ENCODE assay signal across 10 cellular contexts in the genomic region with DNA sequence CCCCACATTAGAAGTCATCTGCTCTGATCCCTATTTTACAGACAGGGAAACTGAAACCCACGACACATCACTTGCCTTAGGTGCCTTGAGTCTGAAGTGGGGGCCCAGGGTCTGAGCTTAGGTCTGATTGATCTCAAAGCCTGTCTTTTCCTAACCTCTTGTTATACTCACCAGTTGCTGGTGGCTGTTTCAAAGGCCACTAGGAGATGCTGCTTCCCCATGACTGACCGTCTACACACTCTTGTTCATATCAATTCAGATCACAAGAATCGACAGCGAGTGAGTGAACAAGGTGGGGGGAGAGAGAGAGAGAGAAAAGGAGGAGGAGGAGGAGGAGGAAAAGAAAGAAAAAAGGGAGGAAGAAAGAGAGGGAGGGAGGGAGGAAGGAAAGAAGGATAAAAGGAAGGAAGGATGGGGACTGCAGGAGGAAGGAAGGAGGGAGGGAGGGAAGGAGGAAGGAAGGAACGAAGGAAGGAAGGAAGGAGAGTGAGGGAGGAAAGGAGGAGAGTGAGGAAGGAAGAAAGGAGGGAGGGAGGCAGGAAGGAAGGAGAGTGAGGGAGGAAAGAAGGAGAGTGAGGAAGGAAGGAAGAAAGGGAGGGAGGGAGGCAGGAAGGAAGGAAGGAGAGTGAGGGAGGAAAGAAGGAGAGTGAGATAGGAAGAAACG. TPM values are rescaled to one million over a fixed set of nuclear protein-coding genes. Genes with fewer than 3 reads are reported as not detected.
DNase-seq lines count a peak whose midpoint lies in the region; ATAC-seq and TF ChIP-seq lines count a peak whose summit lies in the region.
"Had no signal": no experiment of that assay in that cellular context is flagged by ENCODE, and none has a peak within 500 bp of the region (broad histone marks: within the 10 kb centered on the region; RNA-seq: fewer than 3 reads in every experiment).

No MANE protein-coding gene starts in this region.

- H3K27ac Mint-ChIP-seq in activated CD4-positive, alpha-beta T cell treated with anti-CD3 and anti-CD28 coated beads for 36 hours, result no peak overlapping the region
- peak overlapping the region in 2 of 6 donors; percentile 2 to 68 for H3K27ac Mint-ChIP-seq in immature natural killer cell
- no peak overlapping the region for H3K27ac Mint-ChIP-seq in glutamatergic neuron (ENCODE audit: unreplicated experiment)

- H3K4me3 ChIP-seq in MM.1S (ENCODE audit: low read length), result no peak overlapping the region
- H3K4me3 ChIP-seq: gastrocnemius medialis had no signal

- no peaks in the 10 kb centered on the region for H3K9me3 ChIP-seq in MM.1S (replicated peaks; ENCODE audit: insufficient read depth, low read length)
- H3K9me3 ChIP-seq: gastrocnemius medialis had no signal

- no peak overlapping the region for H2AFZ ChIP-seq in MM.1S (ENCODE audit: low read length)

- no peaks in the 10 kb centered on the region for H3K36me3 Mint-ChIP-seq in activated CD4-positive, alpha-beta T cell treated with anti-CD3 and anti-CD28 coated beads for 36 hours (ENCODE audit: low read depth)
- H3K36me3 Mint-ChIP-seq in immature natural killer cell (no peaks in the 10 kb centered on the region), glutamatergic neuron (ENCODE audit: unreplicated experiment) (no peaks in the 10 kb centered on the region)

- H3K9me2 ChIP-seq in MM.1S (replicated peaks; ENCODE audit: insufficient read depth, low read length), result no peaks in the 10 kb centered on the region

- H3K27ac ChIP-seq in MM.1S (ENCODE audit: low read length), result no peak overlapping the region
- H3K27ac ChIP-seq: gastrocnemius medialis had no signal

- H3K27me3 Mint-ChIP-seq in activated CD4-positive, alpha-beta T cell treated with anti-CD3 and anti-CD28 coated beads for 36 hours, result peaks cover 6% of the 10 kb centered on the region
- H3K27me3 Mint-ChIP-seq in immature natural killer cell (ENCODE audit: low read depth in 3 of 3) (peaks cover 2 to 5% (median 4%) of the 10 kb centered on the region in 3 donors), glutamatergic neuron (ENCODE audit: unreplicated experiment) (peaks cover 4% of the 10 kb centered on the region)

- no peaks in the 10 kb centered on the region for H4K20me1 ChIP-seq in MM.1S (ENCODE audit: insufficient read depth, low read length)

- H3K36me3 ChIP-seq in MM.1S (replicated peaks; ENCODE audit: insufficient read depth, low read length), result no peaks in the 10 kb centered on the region
- H3K36me3 ChIP-seq: gastrocnemius medialis had no signal

- no peaks in the 10 kb centered on the region for H3K9me3 Mint-ChIP-seq in activated CD4-positive, alpha-beta T cell treated with anti-CD3 and anti-CD28 coated beads for 36 hours (ENCODE audit: low read depth)
- H3K9me3 Mint-ChIP-seq in immature natural killer cell (peaks cover 0 to 1% (median 0%) of the 10 kb centered on the region in 6 donors), glutamatergic neuron (ENCODE audit: unreplicated experiment) (peaks cover 5% of the 10 kb centered on the region)

- peaks cover 58% of the 10 kb centered on the region for H3K27me3 ChIP-seq in MM.1S (replicated peaks; ENCODE audit: insufficient read depth, low read length)

- no peak for ATAC-seq in activated CD4-positive, alpha-beta T cell treated with anti-CD3 and anti-CD28 coated beads for 36 hours
- ATAC-seq in HG03342 (IDR thresholded peaks at IDR 0.05; ENCODE audit: unreplicated experiment), result no peak
- ATAC-seq: gastrocnemius medialis had no signal

- no peak overlapping the region for H3K4me2 ChIP-seq in MM.1S (ENCODE audit: low read depth, low read length)

- no peak overlapping the region for H3K9ac ChIP-seq in MM.1S (ENCODE audit: low read length)

- POLR2A ChIA-PET in activated CD4-positive, alpha-beta T cell treated with anti-CD3 and anti-CD28 coated beads for 36 hours (lab: Charles Lee), result interaction anchor here (0.6 kb wide), 1 partner anchor 514 kb away, joined by 4 read pairs; no protein-coding TSS in a partner anchor

- H3K4me1 ChIP-seq in MM.1S (ENCODE audit: low read length), result no peaks in the 10 kb centered on the region
- H3K4me1 ChIP-seq: gastrocnemius medialis had no signal

- CTCF ChIA-PET in activated CD4-positive, alpha-beta T cell treated with anti-CD3 and anti-CD28 coated beads for 36 hours (lab: Charles Lee), result interaction anchor here (0.7 kb wide), 1 partner anchor 89 kb away, joined by 3 read pairs; no protein-coding TSS in a partner anchor

- intact Hi-C loops in activated CD4-positive, alpha-beta T cell treated with anti-CD3 and anti-CD28 coated beads for 36 hours (cut with DNase I, micrococcal nuclease), result loop anchor here in 1 of 2 experiments (5.0 kb wide), 1 partner anchor 55 kb away; no protein-coding TSS in a partner anchor

- no peak overlapping the region for H3K4me3 Mint-ChIP-seq in activated CD4-positive, alpha-beta T cell treated with anti-CD3 and anti-CD28 coated beads for 36 hours
- H3K4me3 Mint-ChIP-seq in immature natural killer cell, result no peak overlapping the region
- H3K4me3 Mint-ChIP-seq in glutamatergic neuron (ENCODE audit: unreplicated experiment), result no peak overlapping the region

- H3F3A ChIP-seq in MM.1S (ENCODE audit: insufficient read depth, low read length), result no peaks in the 10 kb centered on the region

- TF ChIP-seq CTCF in glutamatergic neuron (IDR thresholded peaks at IDR 0.05; ENCODE audit: partially characterized antibody, unreplicated experiment), result no peak
- TF ChIP-seq CTCF in MM.1S (IDR thresholded peaks at IDR 0.05; ENCODE audit: low read length), result no peak

- H3K79me2 ChIP-seq in MM.1S (ENCODE audit: low read length), result no peaks in the 10 kb centered on the region

- peak; percentile 5 for DNase-seq in DMS114 treated with DMSO at 0.1 percent for 48 hours (lab: John Stamatoyannopoulos, UW; ENCODE audit: unreplicated experiment)
- DNase-seq in HuH-7 (ENCODE audit: low spot score), result peak; percentile 35
- DNase-seq in activated CD4-positive, alpha-beta T cell treated with anti-CD3 and anti-CD28 coated beads for 36 hours, result peak; percentile 13
- DNase-seq in immature natural killer cell, result peak in 2 of 3 donors; percentile 26 to 48
- no peak for DNase-seq in glutamatergic neuron
- no peak for DNase-seq in H4 (ENCODE audit: low spot score)
- DNase-seq in MM.1S, result no peak
- DNase-seq: gastrocnemius medialis, NCI-H1694 had no signal

- peaks cover 6% of the 10 kb centered on the region for H3K4me1 Mint-ChIP-seq in activated CD4-positive, alpha-beta T cell treated with anti-CD3 and anti-CD28 coated beads for 36 hours
- H3K4me1 Mint-ChIP-seq in immature natural killer cell, result peaks cover 6 to 7% of the 10 kb centered on the region in 2 donors
- H3K4me1 Mint-ChIP-seq in glutamatergic neuron (ENCODE audit: low read depth, unreplicated experiment), result no peaks in the 10 kb centered on the region

RNA-seq across cellular contexts. Expression of gene OR10H1, which starts 3.3 kb away (rescaled TPM):
- total RNA-seq in activated CD4-positive, alpha-beta T cell treated with anti-CD3 and anti-CD28 coated beads for 36 hours, result not detected
- polyA plus RNA-seq in immature natural killer cell, result not detected
- not detected for total RNA-seq in glutamatergic neuron (ENCODE audit: unreplicated experiment)
- not detected in 2 replicates for total RNA-seq in H4 (2014; rRNA removed; shearing (Covaris generic))
- total RNA-seq: gastrocnemius medialis had no signal

RNA-seq across cellular contexts. Expression of gene OR10H5, which starts 24.7 kb away (rescaled TPM):
- total RNA-seq in activated CD4-positive, alpha-beta T cell treated with anti-CD3 and anti-CD28 coated beads for 36 hours, result not detected
- not detected for polyA plus RNA-seq in immature natural killer cell
- total RNA-seq in glutamatergic neuron (ENCODE audit: unreplicated experiment), result not detected
- total RNA-seq in H4 (2014; rRNA removed; shearing (Covaris generic)), result not detected in 2 replicates
- total RNA-seq: gastrocnemius medialis had no signal

Comparison
In these comparisons a context has a peak if more than half of its experiments do, and no peak if none do; other contexts are left out.
1. DNase-seq: peak in DMS114 treated with DMSO at 0.1 percent for 48 hours (single experiment), HuH-7 (single experiment), activated CD4-positive, alpha-beta T cell treated with anti-CD3 and anti-CD28 coated beads for 36 hours (single experiment) and immature natural killer cell (2 of 3); none in glutamatergic neuron (single experiment), H4 (single experiment) and MM.1S (single experiment).